Comparison of ENCODE assay signal across 17 cellular contexts in the genomic region with DNA sequence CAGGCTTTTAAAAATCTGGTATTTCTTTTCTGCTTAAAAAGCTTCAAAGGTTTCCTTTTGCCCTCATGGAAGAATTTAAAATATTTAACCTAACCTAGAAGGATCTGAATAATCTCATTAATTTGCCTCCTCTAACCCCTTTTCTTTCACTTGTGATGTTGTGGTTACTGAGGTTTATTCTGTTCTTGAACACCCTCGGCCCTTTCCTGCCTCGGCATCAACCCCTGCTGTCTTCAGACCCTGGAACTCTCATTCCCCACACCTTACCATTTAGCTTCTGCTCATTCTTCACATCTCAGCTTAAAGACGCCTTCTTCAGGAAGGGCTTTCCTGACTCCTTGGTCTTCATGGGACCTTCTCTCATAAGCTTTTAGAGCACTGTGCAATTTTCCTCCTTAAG.
"Had no signal": no experiment of that assay in that cellular context is flagged by ENCODE, and none has a peak within 500 bp of the region (broad histone marks: within the 10 kb centered on the region; RNA-seq: fewer than 3 reads in every experiment).

No MANE protein-coding gene starts in this region.

- FAIRE-seq: islet of Langerhans, TTC549 had no signal

- H3K36me3 ChIP-seq: sigmoid colon, stomach, vagina had no signal

- H3K9me3 ChIP-seq: mucosa of descending colon, stomach, vagina had no signal

- H3K4me3 Mint-ChIP-seq: activated B cell treated with CpG ODN at 0.5 μM for 24 hours; activated CD4-positive, alpha-beta T cell treated with anti-CD3 and anti-CD28 coated beads, Interleukin-2, amount 10 ng/mL, durations not matched to agents 24 days and 14 days; activated naive CD4-positive, alpha-beta T cell treated with anti-CD3 and anti-CD28 coated beads, Interleukin-2, amount 50 U/mL, for 24 hours; endodermal cell; nephron had no signal

- H3K36me3 Mint-ChIP-seq: activated naive CD4-positive, alpha-beta T cell treated with anti-CD3 and anti-CD28 coated beads, Interleukin-2, amount 50 U/mL, for 24 hours had no signal

- ATAC-seq: mucosa of descending colon had no signal

- H3K4me1 ChIP-seq: sigmoid colon, stomach, vagina had no signal

- H3K27ac Mint-ChIP-seq: activated B cell treated with CpG ODN at 0.5 μM for 24 hours; activated CD4-positive, alpha-beta T cell treated with anti-CD3 and anti-CD28 coated beads, Interleukin-2, amount 10 ng/mL, durations not matched to agents 24 days and 14 days; activated naive CD4-positive, alpha-beta T cell treated with anti-CD3 and anti-CD28 coated beads, Interleukin-2, amount 50 U/mL, for 24 hours; endodermal cell; nephron had no signal

- H3K4me1 Mint-ChIP-seq: activated B cell treated with CpG ODN at 0.5 μM for 24 hours, nephron had no signal

- H3K4me3 ChIP-seq: mucosa of descending colon, sigmoid colon, stomach, vagina had no signal

- DNase-seq: activated B cell treated with CpG ODN at 0.5 μM for 24 hours; activated CD4-positive, alpha-beta T cell treated with anti-CD3 and anti-CD28 coated beads, Interleukin-2, amount 10 ng/mL, durations not matched to agents 24 days and 14 days; activated T-cell treated with anti-CD3 and anti-CD28 coated beads for 4 hours; anterior cingulate cortex; caudate nucleus; dermis blood vessel endothelial cell; endodermal cell; mucosa of descending colon; occipital lobe; sigmoid colon; stimulated activated CD4-positive, alpha-beta T cell treated with anti-CD3 and anti-CD28 coated beads, Interleukin-2, amount 100 ng/mL, for 48 hours; stomach had no signal

- H3K9me3 Mint-ChIP-seq: activated CD4-positive, alpha-beta T cell treated with anti-CD3 and anti-CD28 coated beads, Interleukin-2, amount 10 ng/mL, durations not matched to agents 24 days and 14 days had no signal

- H3K27me3 ChIP-seq: sigmoid colon, stomach, vagina had no signal

- H3K27me3 Mint-ChIP-seq: activated B cell treated with CpG ODN at 0.5 μM for 24 hours; activated CD4-positive, alpha-beta T cell treated with anti-CD3 and anti-CD28 coated beads, Interleukin-2, amount 10 ng/mL, durations not matched to agents 24 days and 14 days; activated naive CD4-positive, alpha-beta T cell treated with anti-CD3 and anti-CD28 coated beads, Interleukin-2, amount 50 U/mL, for 24 hours had no signal

- H3K27ac ChIP-seq: sigmoid colon, stomach, vagina had no signal
